Comparison of ENCODE assay signal across 8 cellular contexts in the genomic region with DNA sequence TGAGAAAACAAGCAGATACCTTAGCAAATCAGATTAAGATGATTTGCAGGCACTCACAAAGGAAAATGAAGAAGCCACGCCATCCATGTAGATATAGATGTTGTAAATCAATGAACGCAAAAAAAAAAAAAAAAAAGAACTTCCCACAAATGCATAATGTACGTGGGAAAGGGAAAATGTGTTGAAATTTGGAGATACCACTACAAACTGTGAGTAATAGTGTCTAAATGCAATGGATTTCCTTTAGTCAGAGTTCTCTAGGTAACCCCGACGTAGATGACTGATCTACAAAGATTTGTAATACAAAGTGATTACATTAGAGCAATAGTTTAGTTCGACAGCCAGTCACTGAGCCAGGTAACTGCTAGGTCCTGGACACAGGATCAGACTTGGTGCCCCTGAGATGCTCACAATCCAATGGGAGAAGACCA. TPM values are rescaled to one million over a fixed set of nuclear protein-coding genes. Genes with fewer than 3 reads are reported as not detected.
DNase-seq lines count a peak whose midpoint lies in the region; ATAC-seq and TF ChIP-seq lines count a peak whose summit lies in the region.

No MANE protein-coding gene starts in this region.

- H3K36me3 ChIP-seq in adrenal gland (replicated peaks in 1 of 2): peaks cover 0 to 1% of the 10 kb centered on the region in 2 donors
- peaks cover 0 to 2% (median under 1%) of the 10 kb centered on the region in 4 donors for H3K36me3 ChIP-seq in right lobe of liver
- H3K36me3 ChIP-seq in thyroid gland: peaks cover under 1 to 1% of the 10 kb centered on the region in 2 donors

- peaks cover 7 to 14% of the 10 kb centered on the region in 2 donors for H3K36me3 Mint-ChIP-seq in activated T-cell treated with anti-CD3 and anti-CD28 coated beads, Interleukin-2, amount 50 U/mL, for 72 hours (ENCODE audit: insufficient read depth in 2 of 2)

- no peaks in the 10 kb centered on the region for H3K9me3 ChIP-seq in adrenal gland (replicated peaks in 1 of 3)
- no peaks in the 10 kb centered on the region for H3K9me3 ChIP-seq in right lobe of liver
- H3K9me3 ChIP-seq in thyroid gland: no peaks in the 10 kb centered on the region

- TF ChIP-seq POLR2A in adrenal gland (IDR thresholded peaks at IDR 0.05): no peak
- no peak for TF ChIP-seq POLR2A in right lobe of liver (IDR thresholded peaks at IDR 0.05)
- TF ChIP-seq POLR2A in thyroid gland (IDR thresholded peaks at IDR 0.05): no peak

- H3K4me3 Mint-ChIP-seq in activated T-cell treated with anti-CD3 and anti-CD28 coated beads, Interleukin-2, amount 50 U/mL, for 72 hours: peak overlapping the region; percentile 88 to 98

- H3K27ac Mint-ChIP-seq in activated T-cell treated with anti-CD3 and anti-CD28 coated beads, Interleukin-2, amount 50 U/mL, for 72 hours: peak overlapping the region; percentile 73

- H3K27me3 Mint-ChIP-seq in activated T-cell treated with anti-CD3 and anti-CD28 coated beads, Interleukin-2, amount 50 U/mL, for 72 hours (ENCODE audit: low read depth): no peaks in the 10 kb centered on the region

- H3K4me1 ChIP-seq in adrenal gland (replicated peaks in 1 of 2): peaks cover 8 to 33% of the 10 kb centered on the region in 2 donors
- H3K4me1 ChIP-seq in right lobe of liver: peaks cover 0 to 20% (median 5%) of the 10 kb centered on the region in 4 donors
- peaks cover 15 to 16% of the 10 kb centered on the region in 2 donors for H3K4me1 ChIP-seq in thyroid gland

- intact Hi-C loops in adrenal gland (cut with DNase I): no loop called here
- intact Hi-C loops in right lobe of liver (cut with DNase I): no loop called here
- intact Hi-C loops in thyroid gland (cut with DNase I): no loop called here

- ATAC-seq in activated T-cell treated with anti-CD3 and anti-CD28 coated beads, Interleukin-2, amount 50 U/mL, for 72 hours (replicated peaks in 1 of 2): no peak
- no peak for ATAC-seq in right lobe of liver

- TF ChIP-seq CTCF in adrenal gland (IDR thresholded peaks at IDR 0.05) (no peak), right lobe of liver (IDR thresholded peaks at IDR 0.05) (no peak), thyroid gland (IDR thresholded peaks at IDR 0.05) (no peak)

- in situ Hi-C loops in KBM-7 (cut with MboI; ENCODE audit: low pct_unique_long_range_greater_than_20kb, low sequenced_read_pairs): no loop called here

- 84 to 91% (median 88%) methylated on average over 6 of the region's 6 CpGs for WGBS in adrenal gland, 4 donors
- WGBS in right lobe of liver (ENCODE audit: insufficient coverage, low coverage, low lambda C conversion rate, missing lambda C conversion rate): 77% methylated on average over 5 of the region's 6 CpGs
- WGBS in thyroid gland, 2 donors: 88 to 92% methylated on average over 6 of the region's 6 CpGs

- peaks cover 49% of the 10 kb centered on the region for H3K4me1 Mint-ChIP-seq in activated T-cell treated with anti-CD3 and anti-CD28 coated beads, Interleukin-2, amount 50 U/mL, for 72 hours (ENCODE audit: low read depth)

- DNase-seq in activated T-cell treated with anti-CD3 and anti-CD28 coated beads, Interleukin-2, amount 50 U/mL, for 72 hours: no peak
- no peak for DNase-seq in activated T-cell treated with anti-CD3 and anti-CD28 coated beads, Interleukin-2, amount 50 U/mL, for 48 hours
- DNase-seq in adrenal gland: no peak
- DNase-seq in right lobe of liver: no peak
- DNase-seq in thyroid gland: no peak
- no peak for DNase-seq in DMS79 treated with DMSO at 0.1 percent for 48 hours (lab: John Stamatoyannopoulos, UW)
- no peak for DNase-seq in KBM-7
- no peak for DNase-seq in GDM1 (lab: John Stamatoyannopoulos, UW)

- H3K4me3 ChIP-seq in adrenal gland (peak overlapping the region in 2 of 4 donors; percentile 23 to 89), right lobe of liver (peak overlapping the region; percentile 84 to 94 (median 86)), thyroid gland (replicated peaks in 1 of 3) (peak overlapping the region in 1 of 3 donors; percentile 20)

- H3K27me3 ChIP-seq in adrenal gland (no peaks in the 10 kb centered on the region), right lobe of liver (no peaks in the 10 kb centered on the region), thyroid gland (no peaks in the 10 kb centered on the region)

- H3K9me3 Mint-ChIP-seq in activated T-cell treated with anti-CD3 and anti-CD28 coated beads, Interleukin-2, amount 50 U/mL, for 72 hours: no peaks in the 10 kb centered on the region

- peak overlapping the region; percentile 75 to 96 (median 87) for H3K27ac ChIP-seq in adrenal gland
- peak overlapping the region in 2 of 3 donors; percentile 32 to 64 for H3K27ac ChIP-seq in right lobe of liver
- peak overlapping the region; percentile 55 to 86 (median 80) for H3K27ac ChIP-seq in thyroid gland

RNA-seq across cellular contexts. Expression of gene ANKRD54, which starts 0.8 kb away (rescaled TPM):
- 10 to 100 TPM; 22.8 to 28.2 TPM for total RNA-seq in activated T-cell treated with anti-CD3 and anti-CD28 coated beads, Interleukin-2, amount 50 U/mL, for 72 hours
- total RNA-seq in adrenal gland (100 to 1,000 TPM in 1 of 8 donors, 10 to 100 TPM in 7; 24.0 to 114 (median 42.2) TPM), right lobe of liver (10 to 100 TPM in 2 of 6 experiments, 1 to 10 TPM in 4; 7.3 to 20.7 (median 9.7) TPM), thyroid gland (10 to 100 TPM; 54.7 to 75.9 (median 61.5) TPM)
- 10 to 100 TPM; 32.9 to 44.1 (median 40.6) TPM for polyA plus RNA-seq in adrenal gland

RNA-seq across cellular contexts. Expression of gene EIF3L, which starts 4.3 kb away (rescaled TPM):
- total RNA-seq in activated T-cell treated with anti-CD3 and anti-CD28 coated beads, Interleukin-2, amount 50 U/mL, for 72 hours: 100 to 1,000 TPM; 826 to 905 TPM
- total RNA-seq in adrenal gland: 100 to 1,000 TPM; 188 to 474 (median 396) TPM
- 100 to 1,000 TPM; 210 to 425 (median 291) TPM for polyA plus RNA-seq in adrenal gland
- 100 to 1,000 TPM; 117 to 200 (median 164) TPM for total RNA-seq in right lobe of liver
- total RNA-seq in thyroid gland: 100 to 1,000 TPM; 423 to 557 (median 455) TPM

RNA-seq across cellular contexts. Expression of gene GALR3, which starts 21.7 kb away (rescaled TPM):
- under 1 TPM in 1 of 2 donors, not detected in 1; 0.29 TPM for total RNA-seq in activated T-cell treated with anti-CD3 and anti-CD28 coated beads, Interleukin-2, amount 50 U/mL, for 72 hours
- total RNA-seq in adrenal gland (under 1 TPM in 1 of 8 donors, not detected in 7; 0.19 TPM), right lobe of liver (under 1 TPM in 2 of 6 experiments, not detected in 4; 0.29 to 0.83 TPM), thyroid gland (not detected)
- polyA plus RNA-seq in adrenal gland: not detected

RNA-seq across cellular contexts. Expression of gene GCAT, which starts 37.2 kb away (rescaled TPM):
- 10 to 100 TPM; 14.9 to 22.7 TPM for total RNA-seq in activated T-cell treated with anti-CD3 and anti-CD28 coated beads, Interleukin-2, amount 50 U/mL, for 72 hours
- 10 to 100 TPM; 20.5 to 87.9 (median 30.4) TPM for total RNA-seq in adrenal gland
- 10 to 100 TPM; 18.2 to 37.2 (median 37.1) TPM for polyA plus RNA-seq in adrenal gland
- 10 to 100 TPM; 21.9 to 43.0 (median 29.8) TPM for total RNA-seq in right lobe of liver
- 10 to 100 TPM; 30.4 to 59.1 (median 38.2) TPM for total RNA-seq in thyroid gland
